Comparison of ENCODE assay signal across 16 cellular contexts in the genomic region with DNA sequence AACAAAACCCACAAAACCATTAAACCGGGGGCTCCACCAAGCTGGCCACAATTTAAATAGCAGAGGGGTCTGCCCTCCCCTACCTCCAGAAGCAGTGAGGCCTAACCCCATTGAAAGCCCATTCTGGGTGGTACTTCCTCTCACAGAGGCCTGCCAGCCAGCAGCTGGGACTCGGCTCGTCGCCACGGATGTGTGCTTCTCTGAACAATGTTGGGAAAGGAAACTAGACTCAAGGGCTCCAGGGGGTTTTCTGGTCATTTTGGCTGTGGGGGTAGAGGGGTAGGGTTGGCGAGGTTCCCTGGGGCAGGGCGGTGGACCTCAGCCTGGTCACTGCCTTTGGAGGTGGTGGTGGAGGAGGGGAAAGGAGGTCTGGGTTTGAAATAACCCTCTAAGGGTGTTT. TPM values are rescaled to one million over a fixed set of nuclear protein-coding genes. Genes with fewer than 3 reads are reported as not detected.
A peak's percentile ranks its signal among the peaks of the same experiment; 100 is the strongest.
DNase-seq lines count a peak whose midpoint lies in the region; ATAC-seq, FAIRE-seq and TF ChIP-seq lines count a peak whose summit lies in the region.
"Had no signal": no experiment of that assay in that cellular context is flagged by ENCODE, and none has a peak within 500 bp of the region (broad histone marks: within the 10 kb centered on the region; RNA-seq: fewer than 3 reads in every experiment).

No MANE protein-coding gene starts in this region.

- no peak for TF ChIP-seq CTCF in endothelial cell of umbilical vein (IDR thresholded peaks at IDR 0.05; ENCODE audit: extremely low read depth in 1 of 2, insufficient read depth in 1 of 2, low read depth in 1 of 2, low read length in 2 of 2)

- H3K4me1 ChIP-seq in endothelial cell of umbilical vein (ENCODE audit: control insufficient read depth, extremely low read depth, insufficient read depth, low read length), result peaks cover 3% of the 10 kb centered on the region
- H3K4me1 ChIP-seq: right lobe of liver had no signal

- DNase-seq in endothelial cell of umbilical vein (ENCODE audit: low read depth, low spot score) (peak; percentile 43), SKM-1 treated with dmso at 0.1 percent for 144 hours (lab: John Stamatoyannopoulos, UW; ENCODE audit: unreplicated experiment) (no peak), ACHN (no peak)
- peak; percentile 43 for DNase-seq in stimulated activated naive B cell treated with anti-CD40 and anti-IgM and Interleukin-4, amounts not matched to agents 10 μg/mL and 1 μg/mL and 100 μg/mL, for 72 hours
- DNase-seq: activated CD4-positive, alpha-beta T cell treated with anti-CD3 and anti-CD28 coated beads, Interleukin-2, amount 50 U/mL, for 4 hours; activated naive CD8-positive, alpha-beta T cell treated with anti-CD3 and anti-CD28 coated beads, Interleukin-2, amount 10 ng/mL, durations not matched to agents 7 days and 5 days; activated T-cell treated with anti-CD3 and anti-CD28 coated beads, Interleukin-2, amount 50 U/mL, for 4 hours; effector memory CD8-positive, alpha-beta T cell; NCI-H1436; right lobe of liver; stimulated activated CD8-positive, alpha-beta memory T cell treated with anti-CD3 and anti-CD28 coated beads, Interleukin-4, amount 100 ng/mL, for 48 hours had no signal

- H4K20me1 ChIP-seq in endothelial cell of umbilical vein (replicated peaks; ENCODE audit: control insufficient read depth, extremely low read depth, insufficient read depth, low read length), result no peaks in the 10 kb centered on the region

- intact Hi-C loops in endothelial cell of umbilical vein (cut with micrococcal nuclease), result no loop called here

- ATAC-seq in GM18873 (IDR thresholded peaks at IDR 0.05; ENCODE audit: low FRiP score, unreplicated experiment) (peak; percentile 36), HG03378 (IDR thresholded peaks at IDR 0.05; ENCODE audit: unreplicated experiment) (no peak)
- peak; percentile 53 to 54 for ATAC-seq in stimulated activated naive B cell treated with anti-CD40 and anti-IgM and Interleukin-4, amounts not matched to agents 10 μg/mL and 1 μg/mL and 100 μg/mL, for 72 hours (replicated peaks)
- ATAC-seq: activated T-cell treated with anti-CD3 and anti-CD28 coated beads, Interleukin-2, amount 50 U/mL, for 4 hours; effector memory CD8-positive, alpha-beta T cell; right lobe of liver had no signal

- no peak for TF ChIP-seq POLR2A in endothelial cell of umbilical vein (IDR thresholded peaks at IDR 0.05; ENCODE audit: low read depth, low read length)

- H3K36me3 Mint-ChIP-seq in IgD-negative memory B cell, result no peaks in the 10 kb centered on the region
- H3K36me3 Mint-ChIP-seq in stimulated activated naive B cell treated with anti-CD40 and anti-IgM and Interleukin-4, amounts not matched to agents 10 μg/mL and 1 μg/mL and 100 μg/mL, for 72 hours, result no peaks in the 10 kb centered on the region
- H3K36me3 Mint-ChIP-seq: activated naive CD8-positive, alpha-beta T cell treated with anti-CD3 and anti-CD28 coated beads, Interleukin-2, amount 10 ng/mL, durations not matched to agents 7 days and 5 days had no signal

- no peaks in the 10 kb centered on the region for H3K79me2 ChIP-seq in endothelial cell of umbilical vein (ENCODE audit: control insufficient read depth, insufficient read depth, low read length)

- POLR2A ChIA-PET in endothelial cell of umbilical vein (lab: Charles Lee), result no interaction called here

- no TSS peak for BruUV-seq in endothelial cell of umbilical vein (replicated peaks; lab: Mats Ljungman, UMichigan)

- no peak overlapping the region for H3K27ac ChIP-seq in endothelial cell of umbilical vein (ENCODE audit: insufficient read depth, low read depth, low read length)
- H3K27ac ChIP-seq: right lobe of liver, thoracic aorta had no signal

- H3K36me3 ChIP-seq in endothelial cell of umbilical vein (ENCODE audit: control insufficient read depth in 2 of 2, extremely low read depth in 1 of 2, insufficient read depth in 2 of 2, low read length in 2 of 2), result no peaks in the 10 kb centered on the region
- H3K36me3 ChIP-seq: right lobe of liver, thoracic aorta had no signal

- in situ Hi-C loops in ACHN (cut with HindIII; ENCODE audit: low pct_ligation_motif_present, low pct_unique_long_range_greater_than_20kb, low sequenced_read_pairs), result no loop called here

- H2AFZ ChIP-seq in endothelial cell of umbilical vein (ENCODE audit: low read depth, low read length), result peak overlapping the region; percentile 38

- no peak overlapping the region for H3K4me3 ChIP-seq in endothelial cell of umbilical vein (replicated peaks in 1 of 3; ENCODE audit: insufficient read depth in 1 of 3, low read depth in 1 of 3, low read length in 3 of 3)
- H3K4me3 ChIP-seq: right lobe of liver, thoracic aorta had no signal

- no peaks in the 10 kb centered on the region for H3K9me3 Mint-ChIP-seq in IgD-negative memory B cell
- no peaks in the 10 kb centered on the region for H3K9me3 Mint-ChIP-seq in stimulated activated naive B cell treated with anti-CD40 and anti-IgM and Interleukin-4, amounts not matched to agents 10 μg/mL and 1 μg/mL and 100 μg/mL, for 72 hours
- H3K9me3 Mint-ChIP-seq: activated naive CD8-positive, alpha-beta T cell treated with anti-CD3 and anti-CD28 coated beads, Interleukin-2, amount 10 ng/mL, durations not matched to agents 7 days and 5 days; activated T-cell treated with anti-CD3 and anti-CD28 coated beads, Interleukin-2, amount 50 U/mL, for 4 hours; effector memory CD8-positive, alpha-beta T cell had no signal

- CTCF ChIA-PET in endothelial cell of umbilical vein (lab: Charles Lee), result interaction anchor here (1.2 to 1.9 kb wide), 3 partner anchors 9 to 99 kb away, joined by 3 to 7 read pairs (median 4); no protein-coding TSS in a partner anchor

- H3K27me3 ChIP-seq in endothelial cell of umbilical vein (ENCODE audit: control insufficient read depth in 2 of 2, insufficient read depth in 2 of 2, low read length in 2 of 2), result no peaks in the 10 kb centered on the region
- H3K27me3 ChIP-seq: right lobe of liver had no signal

- FAIRE-seq in endothelial cell of umbilical vein (lab: Jason Lieb, UNC), result no peak

- dilution Hi-C loops in endothelial cell of umbilical vein (cut with MboI; ENCODE audit: extremely low pct_ligation_motif_present, low sequenced_read_pairs), result no loop called here

- no peaks in the 10 kb centered on the region for H3K9me3 ChIP-seq in endothelial cell of umbilical vein (replicated peaks; ENCODE audit: control insufficient read depth, insufficient read depth, low read length)
- H3K9me3 ChIP-seq: right lobe of liver, thoracic aorta had no signal

- no peaks in the 10 kb centered on the region for H3K9me1 ChIP-seq in endothelial cell of umbilical vein (replicated peaks; ENCODE audit: control insufficient read depth, extremely low read depth, insufficient read depth, low read length)

- H3K4me2 ChIP-seq in endothelial cell of umbilical vein (ENCODE audit: insufficient read depth, low read length), result no peak overlapping the region

- H3K9ac ChIP-seq in endothelial cell of umbilical vein (replicated peaks; ENCODE audit: extremely low read depth, insufficient read depth, low read length), result no peak overlapping the region

- H3K27me3 Mint-ChIP-seq in IgD-negative memory B cell, result no peaks in the 10 kb centered on the region
- no peaks in the 10 kb centered on the region for H3K27me3 Mint-ChIP-seq in stimulated activated naive B cell treated with anti-CD40 and anti-IgM and Interleukin-4, amounts not matched to agents 10 μg/mL and 1 μg/mL and 100 μg/mL, for 72 hours

- peak overlapping the region in 3 of 4 donors; percentile 27 to 83 (median 69) for H3K4me3 Mint-ChIP-seq in IgD-negative memory B cell
- H3K4me3 Mint-ChIP-seq in stimulated activated naive B cell treated with anti-CD40 and anti-IgM and Interleukin-4, amounts not matched to agents 10 μg/mL and 1 μg/mL and 100 μg/mL, for 72 hours, result peak overlapping the region; percentile 43 to 57
- H3K4me3 Mint-ChIP-seq: activated naive CD8-positive, alpha-beta T cell treated with anti-CD3 and anti-CD28 coated beads, Interleukin-2, amount 10 ng/mL, durations not matched to agents 7 days and 5 days; activated T-cell treated with anti-CD3 and anti-CD28 coated beads, Interleukin-2, amount 50 U/mL, for 4 hours; effector memory CD8-positive, alpha-beta T cell had no signal

- peaks cover 35 to 55% (median 51%) of the 10 kb centered on the region in 3 donors for H3K4me1 Mint-ChIP-seq in IgD-negative memory B cell
- peaks cover 53 to 82% of the 10 kb centered on the region in 2 donors for H3K4me1 Mint-ChIP-seq in stimulated activated naive B cell treated with anti-CD40 and anti-IgM and Interleukin-4, amounts not matched to agents 10 μg/mL and 1 μg/mL and 100 μg/mL, for 72 hours

- H3K27ac Mint-ChIP-seq in IgD-negative memory B cell, result peak overlapping the region; percentile 66 to 95 (median 93)
- H3K27ac Mint-ChIP-seq in stimulated activated naive B cell treated with anti-CD40 and anti-IgM and Interleukin-4, amounts not matched to agents 10 μg/mL and 1 μg/mL and 100 μg/mL, for 72 hours, result peak overlapping the region; percentile 77
- H3K27ac Mint-ChIP-seq: activated naive CD8-positive, alpha-beta T cell treated with anti-CD3 and anti-CD28 coated beads, Interleukin-2, amount 10 ng/mL, durations not matched to agents 7 days and 5 days; effector memory CD8-positive, alpha-beta T cell had no signal

TF ChIP-seq in endothelial cell of umbilical vein, 7 proteins besides CTCF, POLR2A, EP300 and RAD21:
- TF ChIP-seq, protein P1, sequence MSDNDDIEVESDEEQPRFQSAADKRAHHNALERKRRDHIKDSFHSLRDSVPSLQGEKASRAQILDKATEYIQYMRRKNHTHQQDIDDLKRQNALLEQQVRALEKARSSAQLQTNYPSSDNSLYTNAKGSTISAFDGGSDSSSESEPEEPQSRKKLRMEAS (IDR thresholded peaks at IDR 0.05; ENCODE audit: insufficient read depth, insufficient read length), result no peak
- TF ChIP-seq POLR2AphosphoS5 (IDR thresholded peaks at IDR 0.05; ENCODE audit: insufficient read depth, low read depth, low read length), result no peak
- no peak for TF ChIP-seq GATA2 (IDR thresholded peaks at IDR 0.05; ENCODE audit: insufficient read depth, insufficient read length, low read depth, low read length)
- TF ChIP-seq JUN (IDR thresholded peaks at IDR 0.05; ENCODE audit: borderline replicate concordance, insufficient read depth, insufficient read length, low read depth), result no peak
- no peak for TF ChIP-seq EZH2 (IDR thresholded peaks at IDR 0.05; ENCODE audit: borderline replicate concordance, low read depth, low read length, severe bottlenecking)
- no peak for TF ChIP-seq FOS (IDR thresholded peaks at IDR 0.05; ENCODE audit: borderline replicate concordance, insufficient read depth, low read length)
- no peak for TF ChIP-seq MYC (IDR thresholded peaks at IDR 0.05; ENCODE audit: low read depth, low read length)

RNA-seq across cellular contexts. Expression of a gene that starts 4.7 kb away (rescaled TPM):
- polyA plus RNA-seq in IgD-negative memory B cell (123 TPM), endothelial cell of umbilical vein (9.1 and 10.8 TPM in 2 replicates)
- total RNA-seq in endothelial cell of umbilical vein, result 9.6 and 13.6 TPM in 2 replicates
- 5.2 and 7.0 TPM in 2 replicates for polyA plus RNA-seq in endothelial cell of umbilical vein (2011; cell fraction: cytosol; rRNA removed)
- 31.5 and 32.8 TPM in 2 replicates for polyA plus RNA-seq in endothelial cell of umbilical vein (2011; cell fraction: nucleus; rRNA removed)
- polyA plus RNA-seq in endothelial cell of umbilical vein (2012), result 5.4 and 5.8 TPM in 2 replicates
- polyA minus RNA-seq in endothelial cell of umbilical vein, result 18.2 and 31.4 TPM in 2 replicates
- 2.6 TPM for polyA minus RNA-seq in endothelial cell of umbilical vein (2011; cell fraction: cytosol; rRNA and poly(A)+ RNA removed)
- polyA minus RNA-seq in endothelial cell of umbilical vein (2011; cell fraction: nucleus; rRNA and poly(A)+ RNA removed), result 27.5 and 31.1 TPM in 2 replicates
- polyA plus RNA-seq: neural cell had no signal

Comparison
In these comparisons a context has a peak if more than half of its experiments do, and no peak if none do; other contexts are left out.
1. DNase-seq: peak in endothelial cell of umbilical vein (single experiment) and stimulated activated naive B cell treated with anti-CD40 and anti-IgM and Interleukin-4, amounts not matched to agents 10 μg/mL and 1 μg/mL and 100 μg/mL, for 72 hours (single experiment); none in SKM-1 treated with dmso at 0.1 percent for 144 hours (single experiment) and ACHN (single experiment).